Comparison of ENCODE assay signal across 8 cellular contexts in genomic region chr19:11673608-11674041, GRCh38.
DNase-seq lines count a peak whose midpoint lies in the region; ATAC-seq, FAIRE-seq and TF ChIP-seq lines count a peak whose summit lies in the region.

No MANE protein-coding gene starts in this region.

- H3K9me3 ChIP-seq in CD8-positive, alpha-beta T cell (ENCODE audit: low read length): no peaks in the 10 kb centered on the region
- peaks cover 8% of the 10 kb centered on the region; the same call in 1 of the 2 replicates for H3K9me3 ChIP-seq in HUES64 (ENCODE audit: insufficient read depth, low read depth, low read length)
- no peaks in the 10 kb centered on the region for H3K9me3 ChIP-seq in K562 (replicated peaks; ENCODE audit: control insufficient read depth, insufficient read depth, low read depth, low read length)
- no peaks in the 10 kb centered on the region for H3K9me3 ChIP-seq in iPS-15b (ENCODE audit: control insufficient read depth, insufficient read depth, low read length)

- no peak overlapping the region for H3K27ac ChIP-seq in CD8-positive, alpha-beta T cell (ENCODE audit: low read depth, low read length)
- H3K27ac ChIP-seq in HUES64 (ENCODE audit: low read depth, low read length): no peak overlapping the region
- H3K27ac ChIP-seq in K562 (ENCODE audit: extremely low read depth, low read depth, low read length): no peak overlapping the region

- peak overlapping the region; percentile 49 for H3K4me3 Mint-ChIP-seq in CD8-positive, alpha-beta T cell

- no peak for ATAC-seq in CD8-positive, alpha-beta T cell
- ATAC-seq in K562 (peak; percentile 58; the same call in 2 of the 3 replicates), HG03139 (IDR thresholded peaks at IDR 0.05; ENCODE audit: unreplicated experiment) (no peak), HG03457 (IDR thresholded peaks at IDR 0.05; ENCODE audit: unreplicated experiment) (no peak)

- no peaks in the 10 kb centered on the region for H4K20me1 ChIP-seq in K562 (replicated peaks; ENCODE audit: control insufficient read depth, insufficient read depth, low read length)

- H3K4me2 ChIP-seq in K562 (ENCODE audit: insufficient read depth, low read length): no peak overlapping the region

- no peak for FAIRE-seq in K562 (lab: Jason Lieb, UNC)

- no peak for TF ChIP-seq CTCF in CD8-positive, alpha-beta T cell (IDR thresholded peaks at IDR 0.05)
- peak; percentile 39 to 60 (median 46) for TF ChIP-seq CTCF in K562 (IDR thresholded peaks at IDR 0.05 in 2 of 3, conservative IDR thresholded peaks at IDR 0.05 in 1 of 3; ENCODE audit: insufficient read depth in 2 of 3, low read depth in 1 of 3, low read length in 3 of 3)
- peak; percentile 89 for TF ChIP-seq CTCF in retinal pigment epithelial cell (conservative IDR thresholded peaks at IDR 0.05; ENCODE audit: low read depth, low read length)

- TF ChIP-seq EP300 in K562 (IDR thresholded peaks at IDR 0.05; ENCODE audit: low read length): no peak

- TF ChIP-seq RAD21 in K562 (CRISPR knock-in tag; conservative IDR thresholded peaks at IDR 0.05 in 1 of 2, IDR thresholded peaks at IDR 0.05 in 1 of 2): peak in 1 of 2 experiments; percentile 28; a peak in 2 of 4 replicates

- H3K4me1 ChIP-seq in CD8-positive, alpha-beta T cell (ENCODE audit: insufficient read depth, low read length): peaks cover 7% of the 10 kb centered on the region
- H3K4me1 ChIP-seq in HUES64 (ENCODE audit: insufficient read depth, low read length) (no peaks in the 10 kb centered on the region), K562 (replicated peaks in 1 of 2; ENCODE audit: control insufficient read depth in 2 of 2, insufficient read depth in 2 of 2, low read length in 2 of 2) (no peaks in the 10 kb centered on the region), iPS-15b (ENCODE audit: control insufficient read depth, insufficient read depth, low read length) (no peaks in the 10 kb centered on the region)

- H3K27ac Mint-ChIP-seq in CD8-positive, alpha-beta T cell: no peak overlapping the region

- intact Hi-C loops in CD8-positive, alpha-beta T cell (cut with DNase I, micrococcal nuclease): no loop called here
- intact Hi-C loops in K562 (cut with micrococcal nuclease): no loop called here

- no TSS peak for BruUV-seq in K562 (replicated peaks; lab: Mats Ljungman, UMichigan)

- peak in 1 of 7 experiments; percentile 13 for DNase-seq in CD8-positive, alpha-beta T cell
- DNase-seq in K562 (ENCODE audit: extremely low read depth in 1 of 4, low spot score in 3 of 4) (peak; percentile 28 to 49 (median 38)), retinal pigment epithelial cell (ENCODE audit: low read depth) (no peak)
- DNase-seq in stimulated activated naive CD4-positive, alpha-beta T cell treated with Interleukin-2 at 50 U/mL for 16 hours (lab: John Stamatoyannopoulos, UW): no peak

- POLR2A ChIA-PET in CD8-positive, alpha-beta T cell (lab: Charles Lee): no interaction called here
- POLR2A ChIA-PET in K562 (lab: Yijun Ruan, JAX): interaction anchor here (1.0 kb wide), 1 partner anchor 21 kb away, joined by 3 read pairs; no protein-coding TSS in a partner anchor

- 69% methylated on average over 14 of the region's 14 CpGs for WGBS in HUES64
- 86% methylated on average over 14 of the region's 14 CpGs for WGBS in K562 (ENCODE audit: insufficient coverage, low coverage, missing lambda C conversion rate)

- peaks cover 6% of the 10 kb centered on the region for H3K27me3 ChIP-seq in CD8-positive, alpha-beta T cell (ENCODE audit: insufficient read depth, low read length)
- peaks cover 8% of the 10 kb centered on the region; the same call in 1 of the 2 replicates for H3K27me3 ChIP-seq in HUES64 (ENCODE audit: insufficient read depth, low read length)
- no peaks in the 10 kb centered on the region for H3K27me3 ChIP-seq in K562 (ENCODE audit: control insufficient read depth in 2 of 2, insufficient read depth in 2 of 2, low read length in 2 of 2)
- peaks cover 5% of the 10 kb centered on the region for H3K27me3 ChIP-seq in iPS-15b (ENCODE audit: control insufficient read depth, insufficient read depth, low read length)

- H3K9me1 ChIP-seq in K562 (ENCODE audit: control insufficient read depth, insufficient read depth, low read length): no peaks in the 10 kb centered on the region

- CTCF ChIA-PET in CD8-positive, alpha-beta T cell (lab: Charles Lee): interaction anchor here (1.4 kb wide), 1 partner anchor 9 kb away, joined by 3 read pairs; no protein-coding TSS in a partner anchor
- CTCF ChIA-PET in K562 (lab: Yijun Ruan, JAX; ENCODE audit: low intra/inter-chr PET ratio): interaction anchor here (0.7 kb wide), 1 partner anchor 26 kb away, joined by 3 read pairs; no protein-coding TSS in a partner anchor

- H3K36me3 ChIP-seq in CD8-positive, alpha-beta T cell (ENCODE audit: insufficient read depth, low read length): no peaks in the 10 kb centered on the region
- H3K36me3 ChIP-seq in HUES64 (ENCODE audit: insufficient read depth, low read length): no peaks in the 10 kb centered on the region
- no peaks in the 10 kb centered on the region for H3K36me3 ChIP-seq in K562 (ENCODE audit: control insufficient read depth, insufficient read depth, low read length)
- no peaks in the 10 kb centered on the region for H3K36me3 ChIP-seq in iPS-15b (ENCODE audit: control insufficient read depth, insufficient read depth, low read length)

- peaks cover 8% of the 10 kb centered on the region for H3K9me3 Mint-ChIP-seq in CD8-positive, alpha-beta T cell

- H3K27me3 Mint-ChIP-seq in CD8-positive, alpha-beta T cell (ENCODE audit: low read depth): peaks cover 24% of the 10 kb centered on the region

- no peak overlapping the region for H3K9ac ChIP-seq in HUES64 (ENCODE audit: low read depth, low read length)
- no peak overlapping the region for H3K9ac ChIP-seq in K562 (ENCODE audit: insufficient read depth in 1 of 2, low read depth in 2 of 2, low read length in 2 of 2)
- H3K9ac ChIP-seq in iPS-15b (ENCODE audit: low read depth, low read length): no peak overlapping the region

- no peak overlapping the region for H3K4me3 ChIP-seq in CD8-positive, alpha-beta T cell (ENCODE audit: low read depth, low read length)
- peak overlapping the region; percentile 52 for H3K4me3 ChIP-seq in HUES64 (ENCODE audit: low read length)
- H3K4me3 ChIP-seq in K562: no peak overlapping the region
- H3K4me3 ChIP-seq in iPS-15b (ENCODE audit: low read depth, low read length): peak overlapping the region; percentile 67
- H3K4me3 ChIP-seq in retinal pigment epithelial cell (ENCODE audit: low read length): peak overlapping the region; percentile 45

- H3K79me2 ChIP-seq in K562 (ENCODE audit: control insufficient read depth, insufficient read depth, low read length): no peaks in the 10 kb centered on the region

- no peak for TF ChIP-seq POLR2A in K562 (conservative IDR thresholded peaks at IDR 0.05)

- no peak overlapping the region for H2AFZ ChIP-seq in K562 (ENCODE audit: low read depth, low read length)

- in situ Hi-C loops in K562 (cut with MboI): no loop called here

- H3K4me1 Mint-ChIP-seq in CD8-positive, alpha-beta T cell (ENCODE audit: low read depth): peaks cover 6% of the 10 kb centered on the region

- H3K36me3 Mint-ChIP-seq in CD8-positive, alpha-beta T cell: no peaks in the 10 kb centered on the region

TF ChIP-seq in K562, 482 proteins besides CTCF, POLR2A, EP300 and RAD21 (continues in another document):
- TF ChIP-seq FOXA1 (IDR thresholded peaks at IDR 0.05; ENCODE audit: borderline replicate concordance) (no peak), SMC3 (conservative IDR thresholded peaks at IDR 0.05; ENCODE audit: insufficient read depth, low read depth, low read length) (peak; percentile 27; the same call in 1 of the 2 replicates), NFYB (IDR thresholded peaks at IDR 0.05; ENCODE audit: extremely low read depth, insufficient read length) (peak; percentile 2), SRSF7 (optimal IDR thresholded peaks at IDR 0.05; ENCODE audit: low read depth, low read length) (no peak), STAT5B (CRISPR knock-in tag; IDR thresholded peaks at IDR 0.05) (no peak), RCOR1 (IDR thresholded peaks at IDR 0.05; ENCODE audit: borderline replicate concordance in 1 of 2, low read depth in 2 of 2, low read length in 2 of 2) (no peak), GATAD2A (IDR thresholded peaks at IDR 0.05) (no peak), RHOXF2B (CRISPR knock-in tag; conservative IDR thresholded peaks at IDR 0.05) (no peak), CTBP1 (IDR thresholded peaks at IDR 0.05; ENCODE audit: borderline replicate concordance) (no peak)
- TF ChIP-seq, protein P1, sequence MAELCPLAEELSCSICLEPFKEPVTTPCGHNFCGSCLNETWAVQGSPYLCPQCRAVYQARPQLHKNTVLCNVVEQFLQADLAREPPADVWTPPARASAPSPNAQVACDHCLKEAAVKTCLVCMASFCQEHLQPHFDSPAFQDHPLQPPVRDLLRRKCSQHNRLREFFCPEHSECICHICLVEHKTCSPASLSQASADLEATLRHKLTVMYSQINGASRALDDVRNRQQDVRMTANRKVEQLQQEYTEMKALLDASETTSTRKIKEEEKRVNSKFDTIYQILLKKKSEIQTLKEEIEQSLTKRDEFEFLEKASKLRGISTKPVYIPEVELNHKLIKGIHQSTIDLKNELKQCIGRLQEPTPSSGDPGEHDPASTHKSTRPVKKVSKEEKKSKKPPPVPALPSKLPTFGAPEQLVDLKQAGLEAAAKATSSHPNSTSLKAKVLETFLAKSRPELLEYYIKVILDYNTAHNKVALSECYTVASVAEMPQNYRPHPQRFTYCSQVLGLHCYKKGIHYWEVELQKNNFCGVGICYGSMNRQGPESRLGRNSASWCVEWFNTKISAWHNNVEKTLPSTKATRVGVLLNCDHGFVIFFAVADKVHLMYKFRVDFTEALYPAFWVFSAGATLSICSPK (IDR thresholded peaks at IDR 0.05; ENCODE audit: borderline replicate concordance): no peak
- TF ChIP-seq, protein P2, sequence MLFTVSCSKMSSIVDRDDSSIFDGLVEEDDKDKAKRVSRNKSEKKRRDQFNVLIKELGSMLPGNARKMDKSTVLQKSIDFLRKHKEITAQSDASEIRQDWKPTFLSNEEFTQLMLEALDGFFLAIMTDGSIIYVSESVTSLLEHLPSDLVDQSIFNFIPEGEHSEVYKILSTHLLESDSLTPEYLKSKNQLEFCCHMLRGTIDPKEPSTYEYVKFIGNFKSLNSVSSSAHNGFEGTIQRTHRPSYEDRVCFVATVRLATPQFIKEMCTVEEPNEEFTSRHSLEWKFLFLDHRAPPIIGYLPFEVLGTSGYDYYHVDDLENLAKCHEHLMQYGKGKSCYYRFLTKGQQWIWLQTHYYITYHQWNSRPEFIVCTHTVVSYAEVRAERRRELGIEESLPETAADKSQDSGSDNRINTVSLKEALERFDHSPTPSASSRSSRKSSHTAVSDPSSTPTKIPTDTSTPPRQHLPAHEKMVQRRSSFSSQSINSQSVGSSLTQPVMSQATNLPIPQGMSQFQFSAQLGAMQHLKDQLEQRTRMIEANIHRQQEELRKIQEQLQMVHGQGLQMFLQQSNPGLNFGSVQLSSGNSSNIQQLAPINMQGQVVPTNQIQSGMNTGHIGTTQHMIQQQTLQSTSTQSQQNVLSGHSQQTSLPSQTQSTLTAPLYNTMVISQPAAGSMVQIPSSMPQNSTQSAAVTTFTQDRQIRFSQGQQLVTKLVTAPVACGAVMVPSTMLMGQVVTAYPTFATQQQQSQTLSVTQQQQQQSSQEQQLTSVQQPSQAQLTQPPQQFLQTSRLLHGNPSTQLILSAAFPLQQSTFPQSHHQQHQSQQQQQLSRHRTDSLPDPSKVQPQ (CRISPR knock-in tag; IDR thresholded peaks at IDR 0.05; ENCODE audit: borderline replicate concordance): no peak

Comparison
In these comparisons a context has a peak if more than half of its experiments do, and no peak if none do; other contexts are left out.
1. DNase-seq: peak in K562 (4 of 4); none in retinal pigment epithelial cell (single experiment) and stimulated activated naive CD4-positive, alpha-beta T cell treated with Interleukin-2 at 50 U/mL for 16 hours (single experiment).
2. H3K4me3 ChIP-seq: peak in HUES64 (single experiment), iPS-15b (single experiment) and retinal pigment epithelial cell (single experiment); none in CD8-positive, alpha-beta T cell (single experiment) and K562 (single experiment).